In genomic region chr2:219207884-219208740, GRCh38 we compare ENCODE assay signal across 9 cellular contexts.
DNase-seq lines count a peak whose midpoint lies in the region; ATAC-seq and TF ChIP-seq lines count a peak whose summit lies in the region.
"Had no signal": no experiment of that assay in that cellular context is flagged by ENCODE, and none has a peak within 500 bp of the region (broad histone marks: within the 10 kb centered on the region; RNA-seq: fewer than 3 reads in every experiment).

No MANE protein-coding gene starts in this region.

- no peaks in the 10 kb centered on the region for H3K36me3 ChIP-seq in SU-DHL-6 (ENCODE audit: low read length)

- ATAC-seq in stimulated activated memory B cell treated with anti-CD40 and anti-IgM and Interleukin-4, amounts not matched to agents 10 μg/mL and 1 μg/mL and 100 μg/mL, for 72 hours = no peak
- no peak for ATAC-seq in HG02623 (IDR thresholded peaks at IDR 0.05; ENCODE audit: unreplicated experiment)
- no peak for ATAC-seq in HG02970 (IDR thresholded peaks at IDR 0.05; ENCODE audit: low FRiP score, unreplicated experiment)

- peak overlapping the region; percentile 55 for H3K4me3 Mint-ChIP-seq in stimulated activated memory B cell treated with anti-CD40 and anti-IgM and Interleukin-4, amounts not matched to agents 10 μg/mL and 1 μg/mL and 100 μg/mL, for 72 hours

- no peak for TF ChIP-seq CTCF in SU-DHL-6 (IDR thresholded peaks at IDR 0.05; ENCODE audit: insufficient read depth, low read length, poor library complexity, severe bottlenecking)

- H3K27me3 Mint-ChIP-seq in stimulated activated memory B cell treated with anti-CD40 and anti-IgM and Interleukin-4, amounts not matched to agents 10 μg/mL and 1 μg/mL and 100 μg/mL, for 72 hours = no peaks in the 10 kb centered on the region

- H3K4me1 Mint-ChIP-seq in stimulated activated memory B cell treated with anti-CD40 and anti-IgM and Interleukin-4, amounts not matched to agents 10 μg/mL and 1 μg/mL and 100 μg/mL, for 72 hours = peaks cover 14% of the 10 kb centered on the region

- H3K36me3 Mint-ChIP-seq in stimulated activated memory B cell treated with anti-CD40 and anti-IgM and Interleukin-4, amounts not matched to agents 10 μg/mL and 1 μg/mL and 100 μg/mL, for 72 hours = peaks cover 15% of the 10 kb centered on the region

- peak overlapping the region; percentile 68; the same call in 1 of the 2 replicates for H3K9ac ChIP-seq in SU-DHL-6 (ENCODE audit: low read length)

- H3K27ac ChIP-seq in SU-DHL-6 (ENCODE audit: low read depth, low read length) = no peak overlapping the region

- H3K27ac Mint-ChIP-seq in stimulated activated memory B cell treated with anti-CD40 and anti-IgM and Interleukin-4, amounts not matched to agents 10 μg/mL and 1 μg/mL and 100 μg/mL, for 72 hours = peak overlapping the region; percentile 41

- no peaks in the 10 kb centered on the region for H3K9me3 Mint-ChIP-seq in stimulated activated memory B cell treated with anti-CD40 and anti-IgM and Interleukin-4, amounts not matched to agents 10 μg/mL and 1 μg/mL and 100 μg/mL, for 72 hours

- DNase-seq in NCI-H446 (lab: John Stamatoyannopoulos, UW) (peak; percentile 7 to 16), NCI-H446 treated with DMSO at 0.1 percent for 48 hours (lab: John Stamatoyannopoulos, UW) (no peak), fibroblast of peridontal ligament (ENCODE audit: extremely low read depth) (peak; percentile 59), NAMALWA (ENCODE audit: low spot score) (no peak)

- H3F3A ChIP-seq in SU-DHL-6 (ENCODE audit: insufficient read depth) = no peaks in the 10 kb centered on the region

- no peaks in the 10 kb centered on the region for H3K9me2 ChIP-seq in SU-DHL-6 (replicated peaks; ENCODE audit: insufficient read depth, low read length)

- no peaks in the 10 kb centered on the region for H3K9me3 ChIP-seq in SU-DHL-6 (ENCODE audit: insufficient read depth, low read length)
- H3K9me3 ChIP-seq: pancreas had no signal

- H4K20me1 ChIP-seq in SU-DHL-6 (ENCODE audit: low read depth, low read length) = no peaks in the 10 kb centered on the region

- no peaks in the 10 kb centered on the region for H3K79me2 ChIP-seq in SU-DHL-6 (ENCODE audit: insufficient read depth, low read length)

- no peak overlapping the region for H3K4me3 ChIP-seq in SU-DHL-6 (ENCODE audit: insufficient read depth, low read length, poor library complexity, severe bottlenecking)

- H2AFZ ChIP-seq in SU-DHL-6 (ENCODE audit: low read depth, low read length, severe bottlenecking) = no peak overlapping the region

- no peak overlapping the region for H3K4me2 ChIP-seq in SU-DHL-6 (ENCODE audit: low read depth, low read length, poor library complexity, severe bottlenecking)

- no peaks in the 10 kb centered on the region for H3K27me3 ChIP-seq in SU-DHL-6 (ENCODE audit: low read length)
- H3K27me3 ChIP-seq: pancreas had no signal

Comparison
In these comparisons a context has a peak if more than half of its experiments do, and no peak if none do; other contexts are left out.
1. DNase-seq: peak in NCI-H446 (2 of 2) and fibroblast of peridontal ligament (single experiment); none in NCI-H446 treated with DMSO at 0.1 percent for 48 hours (single experiment) and NAMALWA (single experiment).